Comparison of ENCODE assay signal across 8 cellular contexts in genomic region chr10:75404335-75405200, GRCh38. TPM values are rescaled to one million over a fixed set of nuclear protein-coding genes. Genes with fewer than 3 reads are reported as not detected.
DNase-seq lines count a peak whose midpoint lies in the region; ATAC-seq, FAIRE-seq and TF ChIP-seq lines count a peak whose summit lies in the region.

No MANE protein-coding gene starts in this region.

- CTCF ChIA-PET in endothelial cell of umbilical vein (lab: Charles Lee) = interaction anchor here (0.6 to 1.0 kb wide), 2 partner anchors 9 to 507 kb away, joined by 3 to 6 read pairs; no protein-coding TSS in a partner anchor

- H3K9me2 ChIP-seq in neural cell (ENCODE audit: insufficient read depth, low read length) = no peaks in the 10 kb centered on the region

- dilution Hi-C loops in endothelial cell of umbilical vein (cut with MboI; ENCODE audit: extremely low pct_ligation_motif_present, low sequenced_read_pairs) = no loop called here

- no peak overlapping the region for H3K9ac ChIP-seq in endothelial cell of umbilical vein (replicated peaks; ENCODE audit: extremely low read depth, insufficient read depth, low read length)
- peak overlapping the region; percentile 100 for H3K9ac ChIP-seq in neural cell (ENCODE audit: low read length)

- TF ChIP-seq EP300 in neural cell (conservative IDR thresholded peaks at IDR 0.05; ENCODE audit: poor library complexity, severe bottlenecking) = no peak

- intact Hi-C loops in endothelial cell of umbilical vein (cut with micrococcal nuclease) = loop anchor here (5.0 kb wide), 2 partner anchors 63 to 463 kb away; no protein-coding TSS in a partner anchor

- H3K4me2 ChIP-seq in endothelial cell of umbilical vein (ENCODE audit: insufficient read depth, low read length) (no peak overlapping the region), neural cell (ENCODE audit: low read length) (peak overlapping the region; percentile 90)

- no peak for TF ChIP-seq CTCF in endothelial cell of umbilical vein (IDR thresholded peaks at IDR 0.05; ENCODE audit: extremely low read depth in 1 of 2, insufficient read depth in 1 of 2, low read depth in 1 of 2, low read length in 2 of 2)
- TF ChIP-seq CTCF in neural cell (IDR thresholded peaks at IDR 0.05; ENCODE audit: poor library complexity, severe bottlenecking) = peak; percentile 15

- no peaks in the 10 kb centered on the region for H3K36me3 ChIP-seq in endothelial cell of umbilical vein (ENCODE audit: control insufficient read depth in 2 of 2, extremely low read depth in 1 of 2, insufficient read depth in 2 of 2, low read length in 2 of 2)
- H3K36me3 ChIP-seq in neural cell (ENCODE audit: insufficient read depth, low read length) = peaks cover 1% of the 10 kb centered on the region

- no peak overlapping the region for H3K4me3 ChIP-seq in endothelial cell of umbilical vein (replicated peaks in 1 of 3; ENCODE audit: insufficient read depth in 1 of 3, low read depth in 1 of 3, low read length in 3 of 3)
- peak overlapping the region; percentile 94 for H3K4me3 ChIP-seq in neural cell (ENCODE audit: low read length)

- H3K27me3 ChIP-seq in endothelial cell of umbilical vein (ENCODE audit: control insufficient read depth in 2 of 2, insufficient read depth in 2 of 2, low read length in 2 of 2) (peaks cover 26 to 63% of the 10 kb centered on the region in 2 experiments), neural cell (ENCODE audit: insufficient read depth, low read depth, low read length) (peaks cover 57% of the 10 kb centered on the region)

- no TSS peak for BruUV-seq in endothelial cell of umbilical vein (replicated peaks; lab: Mats Ljungman, UMichigan)

- H3K4me1 ChIP-seq in endothelial cell of umbilical vein (ENCODE audit: control insufficient read depth, extremely low read depth, insufficient read depth, low read length) = peaks cover 20% of the 10 kb centered on the region

- TF ChIP-seq POLR2A in endothelial cell of umbilical vein (IDR thresholded peaks at IDR 0.05; ENCODE audit: low read depth, low read length) = no peak

- FAIRE-seq in GM19239 (lab: Jason Lieb, UNC) (no peak), endothelial cell of umbilical vein (lab: Jason Lieb, UNC) (no peak)

- TF ChIP-seq RAD21 in neural cell (conservative IDR thresholded peaks at IDR 0.05) = no peak

- peaks cover 5% of the 10 kb centered on the region for H3F3A ChIP-seq in neural cell (ENCODE audit: insufficient read depth, low read length, poor library complexity, severe bottlenecking)

- DNase-seq in GM19239 (ENCODE audit: insufficient read length, low spot score) = peak; percentile 72
- DNase-seq in NCI-H345 (lab: John Stamatoyannopoulos, UW) = peak; percentile 87
- DNase-seq in endothelial cell of umbilical vein (ENCODE audit: low read depth, low spot score) = no peak

- H3K79me2 ChIP-seq in endothelial cell of umbilical vein (ENCODE audit: control insufficient read depth, insufficient read depth, low read length) (peaks cover 6% of the 10 kb centered on the region), neural cell (replicated peaks; ENCODE audit: insufficient read depth, low read length) (peaks cover 66% of the 10 kb centered on the region)

- ATAC-seq in GM21737 (IDR thresholded peaks at IDR 0.05; ENCODE audit: unreplicated experiment) = no peak
- ATAC-seq in GM21526 (IDR thresholded peaks at IDR 0.05; ENCODE audit: low FRiP score, unreplicated experiment) = no peak
- no peak for ATAC-seq in GM18517 (IDR thresholded peaks at IDR 0.05; ENCODE audit: unreplicated experiment)
- ATAC-seq in HG03039 (IDR thresholded peaks at IDR 0.05; ENCODE audit: unreplicated experiment) = no peak

- H3K9me3 ChIP-seq in endothelial cell of umbilical vein (replicated peaks; ENCODE audit: control insufficient read depth, insufficient read depth, low read length) (no peaks in the 10 kb centered on the region), neural cell (ENCODE audit: low read length) (no peaks in the 10 kb centered on the region)

- H2AFZ ChIP-seq in endothelial cell of umbilical vein (ENCODE audit: low read depth, low read length) (no peak overlapping the region), neural cell (ENCODE audit: low read depth, low read length) (no peak overlapping the region)

- H3K9me1 ChIP-seq in endothelial cell of umbilical vein (replicated peaks; ENCODE audit: control insufficient read depth, extremely low read depth, insufficient read depth, low read length) = no peaks in the 10 kb centered on the region

- H4K20me1 ChIP-seq in endothelial cell of umbilical vein (replicated peaks; ENCODE audit: control insufficient read depth, extremely low read depth, insufficient read depth, low read length) (no peaks in the 10 kb centered on the region), neural cell (ENCODE audit: insufficient read depth) (peaks cover 5% of the 10 kb centered on the region)

- no peak overlapping the region for H3K27ac ChIP-seq in endothelial cell of umbilical vein (ENCODE audit: insufficient read depth, low read depth, low read length)
- H3K27ac ChIP-seq in neural cell (ENCODE audit: low read length) = peak overlapping the region; percentile 99

- POLR2A ChIA-PET in endothelial cell of umbilical vein (lab: Charles Lee) = no interaction called here

TF ChIP-seq in endothelial cell of umbilical vein, 7 proteins besides CTCF, POLR2A, EP300 and RAD21:
- no peak for TF ChIP-seq POLR2AphosphoS5 (IDR thresholded peaks at IDR 0.05; ENCODE audit: insufficient read depth, low read depth, low read length)
- peak; percentile 18 for TF ChIP-seq EZH2 (IDR thresholded peaks at IDR 0.05; ENCODE audit: borderline replicate concordance, low read depth, low read length, severe bottlenecking)
- TF ChIP-seq MYC (IDR thresholded peaks at IDR 0.05; ENCODE audit: low read depth, low read length) = no peak

TF ChIP-seq in neural cell, 6 proteins besides CTCF, POLR2A, EP300 and RAD21:
- TF ChIP-seq REST (IDR thresholded peaks at IDR 0.05; ENCODE audit: borderline replicate concordance) (peak; percentile 12), POLR2AphosphoS5 (IDR thresholded peaks at IDR 0.05) (peak; percentile 9), MXI1 (conservative IDR thresholded peaks at IDR 0.05; ENCODE audit: poor library complexity, severe bottlenecking) (peak; percentile 15), TAF1 (IDR thresholded peaks at IDR 0.05; ENCODE audit: low read depth) (no peak), EZH2 (IDR thresholded peaks at IDR 0.05; ENCODE audit: borderline replicate concordance, insufficient read depth, low read length, poor library complexity, severe bottlenecking) (no peak), SMC3 (conservative IDR thresholded peaks at IDR 0.05; ENCODE audit: poor library complexity) (no peak)

RNA-seq across cellular contexts. Expression of gene ZNF503, which starts 3.0 kb away (rescaled TPM):
- 2.2 and 2.7 TPM in 2 replicates for total RNA-seq in endothelial cell of umbilical vein
- 0.58 and 0.73 TPM in 2 replicates for polyA plus RNA-seq in endothelial cell of umbilical vein
- polyA plus RNA-seq in endothelial cell of umbilical vein (2011; cell fraction: cytosol; rRNA removed) = 0.28 and 0.37 TPM in 2 replicates
- polyA plus RNA-seq in endothelial cell of umbilical vein (2011; cell fraction: nucleus; rRNA removed) = 0.37 and 0.39 TPM in 2 replicates
- 0.23 and 0.45 TPM in 2 replicates for polyA plus RNA-seq in endothelial cell of umbilical vein (2012)
- 0.40 and 0.66 TPM in 2 replicates for polyA minus RNA-seq in endothelial cell of umbilical vein
- polyA minus RNA-seq in endothelial cell of umbilical vein (2011; cell fraction: cytosol; rRNA and poly(A)+ RNA removed) = 6.3 TPM
- polyA minus RNA-seq in endothelial cell of umbilical vein (2011; cell fraction: nucleus; rRNA and poly(A)+ RNA removed) = 0.48 and 1.2 TPM in 2 replicates
- 41.4 and 49.9 TPM in 2 replicates for polyA plus RNA-seq in neural cell
- polyA minus RNA-seq in neural cell = 89.5 and 107 TPM in 2 replicates

RNA-seq across cellular contexts. Expression of gene LRMDA, which starts 26.9 kb away (rescaled TPM):
- total RNA-seq in endothelial cell of umbilical vein = 5.1 and 9.7 TPM in 2 replicates
- polyA plus RNA-seq in endothelial cell of umbilical vein (7.0 and 18.0 TPM in 2 replicates), neural cell (5.6 and 8.4 TPM in 2 replicates)
- 5.3 and 11.2 TPM in 2 replicates for polyA plus RNA-seq in endothelial cell of umbilical vein (2011; cell fraction: cytosol; rRNA removed)
- polyA plus RNA-seq in endothelial cell of umbilical vein (2011; cell fraction: nucleus; rRNA removed) = 3.7 and 6.1 TPM in 2 replicates
- 0.27 and 1.6 TPM in 2 replicates for polyA plus RNA-seq in endothelial cell of umbilical vein (2012)
- polyA minus RNA-seq in endothelial cell of umbilical vein (6.9 and 22.5 TPM in 2 replicates), neural cell (16.6 and 21.2 TPM in 2 replicates)
- not detected for polyA minus RNA-seq in endothelial cell of umbilical vein (2011; cell fraction: cytosol; rRNA and poly(A)+ RNA removed)
- 23.9 and 26.9 TPM in 2 replicates for polyA minus RNA-seq in endothelial cell of umbilical vein (2011; cell fraction: nucleus; rRNA and poly(A)+ RNA removed)

Comparison
In these comparisons a context has a peak if more than half of its experiments do, and no peak if none do; other contexts are left out.
1. RNA of gene ZNF503, which starts 3.0 kb away (polyA plus RNA-seq): 41.4 to 49.9 TPM in neural cell; 0.23 to 0.73 TPM in endothelial cell of umbilical vein; every median in the first group is over 10 times any median in the second.